In the genomic region with DNA sequence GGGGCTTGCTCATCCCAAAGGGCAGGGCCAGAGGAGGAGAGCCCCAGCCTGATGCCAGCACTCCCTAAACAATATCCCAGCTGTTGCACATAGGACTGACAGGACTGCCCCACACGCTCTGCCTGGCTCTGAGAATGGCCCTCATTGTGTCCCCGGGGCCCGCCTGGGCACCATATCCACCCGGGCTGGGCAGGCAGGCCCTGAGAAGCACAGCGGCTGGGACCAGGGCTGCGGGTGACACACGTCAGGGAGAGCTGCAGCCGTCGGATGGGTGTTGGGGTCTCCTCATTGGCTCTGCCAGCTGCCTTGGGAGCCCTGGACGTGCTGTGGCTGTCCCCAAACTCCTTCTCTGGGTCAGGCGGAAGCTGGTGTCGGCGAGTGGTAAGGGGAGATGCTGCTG, we compare ENCODE assay signal across 11 cellular contexts. TPM values are rescaled to one million over a fixed set of nuclear protein-coding genes. Genes with fewer than 3 reads are reported as not detected.
DNase-seq lines count a peak whose midpoint lies in the region; ATAC-seq, FAIRE-seq and TF ChIP-seq lines count a peak whose summit lies in the region.
"Had no signal": no experiment of that assay in that cellular context is flagged by ENCODE, and none has a peak within 500 bp of the region (broad histone marks: within the 10 kb centered on the region; RNA-seq: fewer than 3 reads in every experiment).

No MANE protein-coding gene starts in this region.

- intact Hi-C loops in left ventricle myocardium superior (cut with micrococcal nuclease), result no loop called here
- intact Hi-C loops in right cardiac atrium (cut with DNase I), result no loop called here
- intact Hi-C loops in pancreas (cut with DNase I), result no loop called here
- intact Hi-C loops in vagina (cut with DNase I), result no loop called here

- FAIRE-seq in pancreas (lab: Jason Lieb, UNC), result no peak

- TF ChIP-seq POLR2A in vagina (IDR thresholded peaks at IDR 0.05), result no peak

- 66% methylated on average over 13 of the region's 13 CpGs for whole genome bisulfite sequencing in right cardiac atrium
- WGBS in pancreas, 2 donors, result 73 to 79% methylated on average over 13 of the region's 13 CpGs

- ATAC-seq in left ventricle myocardium superior (no peak), right cardiac atrium (no peak), pancreas (no peak), HG03196 (IDR thresholded peaks at IDR 0.05; ENCODE audit: unreplicated experiment) (no peak)

- DNase-seq in cardiac muscle cell (ENCODE audit: low read depth in 1 of 2, low spot score in 1 of 2) (no peak), left ventricle myocardium superior (no peak), right cardiac atrium (peak in 2 of 3 donors; percentile 22 to 63), pancreas (peak in 4 of 6 donors; percentile 14 to 74 (median 52)), vagina (ENCODE audit: extremely low spot score in 2 of 2) (no peak), NCI-H1436 (lab: John Stamatoyannopoulos, UW) (no peak), HK-2 (ENCODE audit: unreplicated experiment) (no peak)
- DNase-seq: activated CD4-positive, alpha-beta T cell treated with anti-CD3 and anti-CD28 coated beads, Interleukin-2, amount 10 ng/mL, durations not matched to agents 24 days and 14 days; NCI-H2029 treated with DMSO at 0.1 percent for 48 hours had no signal

- TF ChIP-seq CTCF in cardiac muscle cell (IDR thresholded peaks at IDR 0.05; ENCODE audit: low read depth, low read length) (no peak), pancreas (IDR thresholded peaks at IDR 0.05) (no peak), vagina (IDR thresholded peaks at IDR 0.05) (no peak)

- H3K4me3 ChIP-seq in cardiac muscle cell (no peak overlapping the region), right cardiac atrium (ENCODE audit: low read length) (no peak overlapping the region), pancreas (no peak overlapping the region), vagina (no peak overlapping the region)

- H3K9me3 ChIP-seq in cardiac muscle cell (ENCODE audit: low read depth) (no peaks in the 10 kb centered on the region), right cardiac atrium (ENCODE audit: control insufficient read depth, low read length) (no peaks in the 10 kb centered on the region), pancreas (no peaks in the 10 kb centered on the region), vagina (no peaks in the 10 kb centered on the region)

- H3K4me1 ChIP-seq in cardiac muscle cell (ENCODE audit: low read depth) (peaks cover 52% of the 10 kb centered on the region), right cardiac atrium (ENCODE audit: control insufficient read depth, insufficient read depth, low read length) (peaks cover 42% of the 10 kb centered on the region), pancreas (peaks cover 49 to 57% (median 52%) of the 10 kb centered on the region in 3 donors), vagina (peaks cover 81% of the 10 kb centered on the region)

- H3K27me3 ChIP-seq in cardiac muscle cell (no peaks in the 10 kb centered on the region), right cardiac atrium (ENCODE audit: control insufficient read depth, insufficient read depth) (no peaks in the 10 kb centered on the region), pancreas (no peaks in the 10 kb centered on the region), vagina (no peaks in the 10 kb centered on the region)

- H3K36me3 ChIP-seq in cardiac muscle cell (peaks cover 3% of the 10 kb centered on the region), pancreas (peaks cover 0 to 5% (median 4%) of the 10 kb centered on the region in 3 donors), vagina (peaks cover 0 to 2% of the 10 kb centered on the region in 2 donors)

- H3K27ac ChIP-seq in cardiac muscle cell (peak overlapping the region; percentile 99), right cardiac atrium (ENCODE audit: low read length) (peak overlapping the region; percentile 53), pancreas (peak overlapping the region in 3 of 4 donors; percentile 39 to 98 (median 95)), vagina (peak overlapping the region; percentile 88)

RNA-seq across cellular contexts. Expression of gene BCAR1, which starts 4.2 kb away (rescaled TPM):
- total RNA-seq in cardiac muscle cell, result 105 and 121 TPM in 2 replicates
- 83.7 and 106 TPM in 2 replicates for polyA plus RNA-seq in cardiac muscle cell
- 82.9 TPM for total RNA-seq in left ventricle myocardium superior
- total RNA-seq in right cardiac atrium, result 10 to 100 TPM; 58.1 to 68.8 (median 68.0) TPM
- polyA plus RNA-seq in right cardiac atrium, result 53.1 TPM
- 10 to 100 TPM; 30.1 to 56.9 (median 40.4) TPM for total RNA-seq in pancreas
- polyA plus RNA-seq in pancreas, result 10 to 100 TPM; 60.1 to 66.7 TPM
- 39.5 TPM for total RNA-seq in vagina

RNA-seq across cellular contexts. Expression of gene CTRB1, which starts 28.5 kb away (rescaled TPM):
- total RNA-seq in cardiac muscle cell (not detected in 2 replicates), left ventricle myocardium superior (not detected), right cardiac atrium (under 1 TPM in 1 of 4 donors, not detected in 3; 0.62 TPM), pancreas (over 10,000 TPM; 14,339 to 37,242 (median 26,937) TPM), vagina (not detected)
- polyA plus RNA-seq in cardiac muscle cell (0.22 and 1.1 TPM in 2 replicates), right cardiac atrium (0.27 TPM), pancreas (over 10,000 TPM; 23,150 to 29,718 TPM)
- total RNA-seq: A673; activated CD4-positive, alpha-beta T cell treated with anti-CD3 and anti-CD28 coated beads, Interleukin-2, amount 10 ng/mL, durations not matched to agents 24 days and 14 days had no signal

RNA-seq across cellular contexts. Expression of gene CTRB2, which starts 40.3 kb away (rescaled TPM):
- total RNA-seq in cardiac muscle cell (0.63 TPM in 1 of 2 replicates, not detected in the other), left ventricle myocardium superior (not detected), right cardiac atrium (1 to 10 TPM in 1 of 4 donors, not detected in 3; 2.9 TPM), pancreas (over 10,000 TPM; 36,685 to 57,899 (median 39,778) TPM), vagina (not detected)
- polyA plus RNA-seq in cardiac muscle cell (0.76 TPM in 1 of 2 replicates, not detected in the other), right cardiac atrium (0.14 TPM), pancreas (over 10,000 TPM; 20,002 to 30,463 TPM)
- total RNA-seq: A673; activated CD4-positive, alpha-beta T cell treated with anti-CD3 and anti-CD28 coated beads, Interleukin-2, amount 10 ng/mL, durations not matched to agents 24 days and 14 days had no signal

Comparison
In these comparisons a context has a peak if more than half of its experiments do, and no peak if none do; other contexts are left out.
1. DNase-seq: peak in right cardiac atrium (2 of 3) and pancreas (4 of 6); none in cardiac muscle cell (0 of 2), left ventricle myocardium superior (single experiment), vagina (0 of 2), NCI-H1436 (single experiment) and HK-2 (single experiment).
2. RNA of gene CTRB1, which starts 28.5 kb away (total RNA-seq): 14,339 to 37,242 TPM in pancreas; 0.62 TPM in right cardiac atrium, not detected in cardiac muscle cell, not detected in left ventricle myocardium superior (single experiment) and not detected in vagina (single experiment); every median in the first group is over 1,000 times any median in the second.
3. RNA of gene CTRB2, which starts 40.3 kb away (total RNA-seq): 36,685 to 57,899 TPM in pancreas; 0.63 TPM in cardiac muscle cell, 2.9 TPM in right cardiac atrium, not detected in left ventricle myocardium superior (single experiment) and not detected in vagina (single experiment); every median in the first group is over 1,000 times any median in the second.
4. Peak in every context shown above with its lines, with median percentiles within 50 percentile points of each other: H3K27ac ChIP-seq.